In the genomic region with DNA sequence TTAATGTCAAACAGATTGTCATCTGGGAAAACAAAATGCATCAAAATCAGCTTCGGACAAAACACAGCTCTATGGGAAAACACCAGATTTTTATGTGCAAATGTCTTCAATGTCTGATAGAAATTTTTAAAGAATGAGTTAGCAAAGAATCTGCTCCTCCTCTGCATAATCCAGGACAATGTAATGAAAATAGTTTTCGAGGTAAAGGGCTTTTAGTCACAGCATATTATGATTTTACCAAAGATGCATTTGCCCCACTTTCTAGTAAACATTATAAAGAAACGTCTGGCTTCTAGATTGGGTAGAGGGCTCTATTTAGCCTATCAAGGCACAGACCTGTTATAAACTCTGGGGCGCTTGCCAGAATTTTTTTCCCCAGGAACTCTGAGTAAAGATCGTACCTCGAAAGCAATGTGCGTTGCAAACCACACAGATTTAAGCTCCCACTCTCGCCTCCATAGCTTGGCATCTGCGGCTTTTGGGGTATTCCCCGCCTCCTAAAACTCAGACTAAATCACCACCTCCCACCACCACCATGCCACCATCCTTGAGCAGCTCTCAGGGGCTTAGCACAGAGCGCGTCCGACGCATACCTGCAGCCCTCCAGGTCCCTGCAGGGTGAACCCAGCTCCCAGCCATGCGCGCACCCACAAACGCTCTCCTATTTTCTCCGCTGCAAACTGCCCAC, we compare ENCODE assay signal across 9 cellular contexts. TPM values are rescaled to one million over a fixed set of nuclear protein-coding genes. Genes with fewer than 3 reads are reported as not detected.
A peak's percentile ranks its signal among the peaks of the same experiment; 100 is the strongest.
DNase-seq lines count a peak whose midpoint lies in the region; ATAC-seq, FAIRE-seq and TF ChIP-seq lines count a peak whose summit lies in the region.
"Had no signal": no experiment of that assay in that cellular context is flagged by ENCODE, and none has a peak within 500 bp of the region (broad histone marks: within the 10 kb centered on the region; RNA-seq: fewer than 3 reads in every experiment).

No MANE protein-coding gene starts in this region.

- H3K9me3 ChIP-seq in endothelial cell of umbilical vein (replicated peaks; ENCODE audit: control insufficient read depth, insufficient read depth, low read length): no peaks in the 10 kb centered on the region
- no peaks in the 10 kb centered on the region for H3K9me3 ChIP-seq in neural cell (ENCODE audit: low read length)
- no peaks in the 10 kb centered on the region for H3K9me3 ChIP-seq in thyroid gland

- no peak for TF ChIP-seq EP300 in neural cell (conservative IDR thresholded peaks at IDR 0.05; ENCODE audit: poor library complexity, severe bottlenecking)

- no peak for FAIRE-seq in endothelial cell of umbilical vein (lab: Jason Lieb, UNC)

- H3K36me3 ChIP-seq in endothelial cell of umbilical vein (ENCODE audit: control insufficient read depth in 2 of 2, extremely low read depth in 1 of 2, insufficient read depth in 2 of 2, low read length in 2 of 2) (no peaks in the 10 kb centered on the region), neural cell (ENCODE audit: insufficient read depth, low read length) (no peaks in the 10 kb centered on the region), thyroid gland (no peaks in the 10 kb centered on the region)

- H3K4me1 ChIP-seq in endothelial cell of umbilical vein (ENCODE audit: control insufficient read depth, extremely low read depth, insufficient read depth, low read length): peaks cover 8% of the 10 kb centered on the region
- peaks cover 0 to 4% of the 10 kb centered on the region in 2 donors for H3K4me1 ChIP-seq in thyroid gland

- TF ChIP-seq POLR2A in endothelial cell of umbilical vein (IDR thresholded peaks at IDR 0.05; ENCODE audit: low read depth, low read length) (no peak), thyroid gland (IDR thresholded peaks at IDR 0.05) (no peak)

- H3K4me3 ChIP-seq in endothelial cell of umbilical vein (replicated peaks in 1 of 3; ENCODE audit: insufficient read depth in 1 of 3, low read depth in 1 of 3, low read length in 3 of 3) (no peak overlapping the region), neural cell (ENCODE audit: low read length) (peak overlapping the region; percentile 76), thyroid gland (replicated peaks in 1 of 3) (peak overlapping the region in 1 of 3 donors; percentile 39)

- BruUV-seq in endothelial cell of umbilical vein (replicated peaks; lab: Mats Ljungman, UMichigan): no TSS peak

- dilution Hi-C loops in endothelial cell of umbilical vein (cut with MboI; ENCODE audit: extremely low pct_ligation_motif_present, low sequenced_read_pairs): no loop called here

- H3K79me2 ChIP-seq in endothelial cell of umbilical vein (ENCODE audit: control insufficient read depth, insufficient read depth, low read length) (no peaks in the 10 kb centered on the region), neural cell (replicated peaks; ENCODE audit: insufficient read depth, low read length) (no peaks in the 10 kb centered on the region)

- H3K9me2 ChIP-seq in neural cell (ENCODE audit: insufficient read depth, low read length): no peaks in the 10 kb centered on the region

- TF ChIP-seq RAD21 in neural cell (conservative IDR thresholded peaks at IDR 0.05): no peak

- no peaks in the 10 kb centered on the region for H3K9me1 ChIP-seq in endothelial cell of umbilical vein (replicated peaks; ENCODE audit: control insufficient read depth, extremely low read depth, insufficient read depth, low read length)

- POLR2A ChIA-PET in endothelial cell of umbilical vein (lab: Charles Lee): no interaction called here

- no peaks in the 10 kb centered on the region for H4K20me1 ChIP-seq in endothelial cell of umbilical vein (replicated peaks; ENCODE audit: control insufficient read depth, extremely low read depth, insufficient read depth, low read length)
- H4K20me1 ChIP-seq in neural cell (ENCODE audit: insufficient read depth): no peaks in the 10 kb centered on the region

- 10 to 11% methylated on average over 18 of the region's 18 CpGs for WGBS in thyroid gland, 2 donors

- no peak overlapping the region for H3K9ac ChIP-seq in endothelial cell of umbilical vein (replicated peaks; ENCODE audit: extremely low read depth, insufficient read depth, low read length)
- peak overlapping the region; percentile 45 for H3K9ac ChIP-seq in neural cell (ENCODE audit: low read length)

- intact Hi-C loops in endothelial cell of umbilical vein (cut with micrococcal nuclease) (loop anchor here (5.0 kb wide), 1 partner anchor 385 kb away; no protein-coding TSS in a partner anchor), thyroid gland (cut with DNase I) (no loop called here)

- DNase-seq in EH (ENCODE audit: low read depth) (peak; percentile 2), endothelial cell of umbilical vein (ENCODE audit: low read depth, low spot score) (peak; percentile 1), thyroid gland (peak; percentile 36), iPS-NIHi7 (ENCODE audit: extremely low spot score) (no peak)
- peak; percentile 36 to 38 for DNase-seq in activated CD4-positive, alpha-beta T cell treated with anti-CD3 and anti-CD28 coated beads, Interleukin-2, amount 50 U/mL, for 4 hours

- peaks cover 20 to 30% of the 10 kb centered on the region in 2 experiments for H3K27me3 ChIP-seq in endothelial cell of umbilical vein (ENCODE audit: control insufficient read depth in 2 of 2, insufficient read depth in 2 of 2, low read length in 2 of 2)
- peaks cover 47% of the 10 kb centered on the region for H3K27me3 ChIP-seq in neural cell (ENCODE audit: insufficient read depth, low read depth, low read length)
- no peaks in the 10 kb centered on the region for H3K27me3 ChIP-seq in thyroid gland

- CTCF ChIA-PET in endothelial cell of umbilical vein (lab: Charles Lee): interaction anchor here (0.6 to 2.0 kb wide), 10 partner anchors 11 to 1127 kb away, joined by 3 to 10 read pairs (median 4); no protein-coding TSS in a partner anchor

- H3K4me2 ChIP-seq in endothelial cell of umbilical vein (ENCODE audit: insufficient read depth, low read length) (peak overlapping the region; percentile 42), neural cell (ENCODE audit: low read length) (peak overlapping the region; percentile 87)

- no peak for TF ChIP-seq CTCF in endothelial cell of umbilical vein (IDR thresholded peaks at IDR 0.05; ENCODE audit: extremely low read depth in 1 of 2, insufficient read depth in 1 of 2, low read depth in 1 of 2, low read length in 2 of 2)
- TF ChIP-seq CTCF in neural cell (IDR thresholded peaks at IDR 0.05; ENCODE audit: poor library complexity, severe bottlenecking): no peak
- TF ChIP-seq CTCF in thyroid gland (IDR thresholded peaks at IDR 0.05): no peak

- H3K27ac ChIP-seq in endothelial cell of umbilical vein (ENCODE audit: insufficient read depth, low read depth, low read length): no peak overlapping the region
- H3K27ac ChIP-seq in neural cell (ENCODE audit: low read length): no peak overlapping the region
- H3K27ac ChIP-seq in thyroid gland: no peak overlapping the region
- H3K27ac ChIP-seq: HL-60 had no signal

- ATAC-seq in HG03432 (IDR thresholded peaks at IDR 0.05; ENCODE audit: unreplicated experiment) (peak; percentile 5), HG02798 (IDR thresholded peaks at IDR 0.05; ENCODE audit: poor library complexity, unreplicated experiment) (no peak)

- no peak overlapping the region for H2AFZ ChIP-seq in endothelial cell of umbilical vein (ENCODE audit: low read depth, low read length)
- no peak overlapping the region for H2AFZ ChIP-seq in neural cell (ENCODE audit: low read depth, low read length)

- H3F3A ChIP-seq in neural cell (ENCODE audit: insufficient read depth, low read length, poor library complexity, severe bottlenecking): no peaks in the 10 kb centered on the region

TF ChIP-seq in endothelial cell of umbilical vein, 7 proteins besides CTCF, POLR2A, EP300 and RAD21:
- TF ChIP-seq EZH2 (IDR thresholded peaks at IDR 0.05; ENCODE audit: borderline replicate concordance, low read depth, low read length, severe bottlenecking): peak; percentile 42
- no peak for TF ChIP-seq GATA2 (IDR thresholded peaks at IDR 0.05; ENCODE audit: insufficient read depth, insufficient read length, low read depth, low read length)
TF ChIP-seq in endothelial cell of umbilical vein: peak in this region for 1.

TF ChIP-seq in neural cell, 6 proteins besides CTCF, POLR2A, EP300 and RAD21:
- TF ChIP-seq POLR2AphosphoS5 (IDR thresholded peaks at IDR 0.05) (peak; percentile 35), TAF1 (IDR thresholded peaks at IDR 0.05; ENCODE audit: low read depth) (no peak)

RNA-seq across cellular contexts. Expression of a gene that starts 0.9 kb away (rescaled TPM):
- total RNA-seq in endothelial cell of umbilical vein: not detected in 2 replicates
- polyA plus RNA-seq in endothelial cell of umbilical vein: 0.03 TPM in 1 of 2 replicates, not detected in the other
- under 0.01 TPM in 1 of 2 replicates, not detected in the other for polyA plus RNA-seq in endothelial cell of umbilical vein (2011; cell fraction: cytosol; rRNA removed)
- polyA plus RNA-seq in endothelial cell of umbilical vein (2011; cell fraction: nucleus; rRNA removed): 0.06 and 0.08 TPM in 2 replicates
- polyA plus RNA-seq in endothelial cell of umbilical vein (2012): 0.01 TPM in 1 of 2 replicates, not detected in the other
- polyA minus RNA-seq in endothelial cell of umbilical vein: not detected in 2 replicates
- polyA minus RNA-seq in endothelial cell of umbilical vein (2011; cell fraction: cytosol; rRNA and poly(A)+ RNA removed): not detected
- 0.10 and 0.14 TPM in 2 replicates for polyA minus RNA-seq in endothelial cell of umbilical vein (2011; cell fraction: nucleus; rRNA and poly(A)+ RNA removed)
- polyA plus RNA-seq in neural cell: 0.26 and 0.64 TPM in 2 replicates
- polyA minus RNA-seq in neural cell: 0.24 and 0.46 TPM in 2 replicates
- total RNA-seq in thyroid gland: under 1 TPM; 0.13 to 0.93 (median 0.49) TPM
